32 cellular contexts compared by ENCODE assay signal in the genomic region with DNA sequence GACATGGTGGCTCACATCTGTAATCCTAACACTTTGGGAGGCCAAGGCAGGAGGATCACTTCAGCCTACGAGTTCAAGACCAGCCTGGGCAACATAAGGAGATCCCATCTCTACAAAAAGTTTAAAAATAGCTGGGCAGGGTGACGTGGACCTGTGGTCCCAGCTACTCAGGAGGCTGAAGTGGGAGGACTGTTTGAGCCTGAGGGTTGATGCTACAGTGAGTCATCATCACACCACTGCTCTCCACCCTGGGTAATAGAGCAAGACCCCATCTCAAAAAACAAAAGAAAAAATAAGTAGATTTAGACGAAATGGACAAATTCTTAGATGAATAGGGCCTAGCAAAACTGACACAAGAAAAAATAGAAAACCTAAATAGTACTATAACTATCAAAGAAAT. TPM values are rescaled to one million over a fixed set of nuclear protein-coding genes. Genes with fewer than 3 reads are reported as not detected.
"Had no signal": no experiment of that assay in that cellular context is flagged by ENCODE, and none has a peak within 500 bp of the region (broad histone marks: within the 10 kb centered on the region; RNA-seq: fewer than 3 reads in every experiment).

No MANE protein-coding gene starts in this region.

- H3K36me3 ChIP-seq: adrenal gland, Peyer's patch, WERI-Rb-1 had no signal

- H3K27ac ChIP-seq: adrenal gland, KMS-11, Peyer's patch, WERI-Rb-1 had no signal

- H3K4me3 ChIP-seq: adrenal gland, cardiac muscle cell, Peyer's patch had no signal

- H3K9me3 ChIP-seq: adrenal gland, Peyer's patch had no signal

- H3K4me1 ChIP-seq: adrenal gland had no signal

- DNase-seq: activated CD4-positive, alpha-beta memory T cell treated with anti-CD3 and anti-CD28 coated beads, Interleukin-2, amount 10 ng/mL, durations not matched to agents 7 days and 5 days; activated CD4-positive, alpha-beta T cell treated with anti-CD3 and anti-CD28 coated beads for 1 hour; activated CD4-positive, alpha-beta T cell treated with anti-CD3 and anti-CD28 coated beads for 48 hours; activated CD4-positive, CD25-positive, alpha-beta regulatory T cell; activated CD8-positive, alpha-beta memory T cell treated with anti-CD3 and anti-CD28 coated beads for 24 hours; activated CD8-positive, alpha-beta memory T cell treated with anti-CD3 and anti-CD28 coated beads, Interleukin-2, amount 10 ng/mL, durations not matched to agents 7 days and 5 days; activated CD8-positive, alpha-beta memory T cell treated with anti-CD3 and anti-CD28 coated beads, Interleukin-2, amount 50 U/mL, for 48 hours; activated effector memory CD4-positive, alpha-beta T cell treated with anti-CD3 and anti-CD28 coated beads, Interleukin-2, amount 50 U/mL, for 16 hours; activated naive CD4-positive, alpha-beta T cell; activated T-cell treated with anti-CD3 and anti-CD28 coated beads, Interleukin-2, amount 50 U/mL, for 48 hours; adrenal gland; MM.1S; NCI-H1048; NCI-H1105 treated with DMSO at 0.1 percent for 48 hours; NCI-H1436; NCI-H1694; NCI-H1930; NCI-H2081 treated with DMSO at 0.1 percent for 48 hours; NCI-H226; NCI-H446 treated with DMSO at 0.1 percent for 48 hours; NCI-H524 treated with DMSO at 0.1 percent for 48 hours; PC-3; Peyer's patch; RPMI8226; SW 1271; T1000; WERI-Rb-1 had no signal

- ATAC-seq: activated CD8-positive, alpha-beta memory T cell treated with anti-CD3 and anti-CD28 coated beads, Interleukin-2, amount 10 ng/mL, durations not matched to agents 7 days and 5 days; PC-3; Right ventricle myocardium inferior had no signal

RNA-seq across cellular contexts. Expression of a gene that starts 10.4 kb away (rescaled TPM):
- total RNA-seq: cardiac muscle cell, chondrocyte, LHCN-M2, PC-3, Peyer's patch, Right ventricle myocardium inferior had no signal

RNA-seq across cellular contexts. Expression of a gene that starts 21.5 kb away (rescaled TPM):
- total RNA-seq: LHCN-M2, PC-3 had no signal
